In the genomic region with DNA sequence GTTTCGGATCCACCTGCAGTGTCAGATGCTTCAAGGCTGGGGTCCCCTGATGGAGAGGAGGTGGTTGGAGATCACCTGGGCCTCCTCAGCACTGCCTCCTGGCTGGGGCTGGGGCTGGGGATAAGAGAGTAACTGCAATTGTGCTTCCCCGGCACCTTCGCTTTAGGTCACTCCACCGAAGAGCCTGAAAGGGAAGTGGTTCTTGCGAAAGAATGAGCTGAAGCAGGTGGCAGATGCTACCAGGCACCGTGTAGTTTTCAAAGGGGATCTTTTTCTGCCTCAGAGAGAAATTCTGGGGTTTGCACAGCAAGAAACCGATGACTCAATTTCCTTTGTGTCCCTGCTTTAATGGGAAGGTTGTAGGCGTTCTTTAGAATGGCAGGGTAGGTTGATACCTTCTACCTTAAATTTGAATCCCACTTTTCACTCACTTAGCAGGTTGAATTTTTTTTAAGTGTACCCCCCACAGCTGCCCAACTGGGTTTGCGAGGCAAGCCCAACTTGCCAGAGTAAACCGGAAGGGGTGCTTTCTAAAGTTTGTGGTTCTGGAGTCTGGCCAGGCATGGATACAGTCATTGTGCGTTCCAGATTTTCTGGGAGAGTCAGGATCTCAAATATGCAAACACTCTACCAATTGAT, we compare ENCODE assay signal across 8 cellular contexts. TPM values are rescaled to one million over a fixed set of nuclear protein-coding genes. Genes with fewer than 3 reads are reported as not detected.
DNase-seq lines count a peak whose midpoint lies in the region; ATAC-seq and TF ChIP-seq lines count a peak whose summit lies in the region.

No MANE protein-coding gene starts in this region.

- H3K27ac ChIP-seq in HCT116 (ENCODE audit: low read depth, low read length) (peak overlapping the region; percentile 97), foreskin keratinocyte (peak overlapping the region; percentile 29), right cardiac atrium (ENCODE audit: low read length) (no peak overlapping the region)

- POLR2A ChIA-PET in HCT116 (lab: Charles Lee), result interaction anchor here (1.1 to 1.5 kb wide), 2 partner anchors 135 to 138 kb away, joined by 3 read pairs; no protein-coding TSS in a partner anchor

- H3K79me2 ChIP-seq in HCT116 (ENCODE audit: insufficient read depth, low read length), result peaks cover 99% of the 10 kb centered on the region

- DNase-seq in GM12865 (ENCODE audit: low read depth), result peak; percentile 92
- no peak for DNase-seq in HCT116 (ENCODE audit: low read depth, low spot score)
- peak; percentile 80 for DNase-seq in MG63
- DNase-seq in activated CD8-positive, alpha-beta memory T cell treated with anti-CD3 and anti-CD28 coated beads, Interleukin-2, amount 50 U/mL, for 4 hours, result peak; percentile 55
- peak; percentile 74 to 84 for DNase-seq in foreskin keratinocyte
- DNase-seq in superior temporal gyrus (ENCODE audit: extremely low spot score), result peak; percentile 22
- no peak for DNase-seq in NCI-H2196 (lab: John Stamatoyannopoulos, UW; ENCODE audit: unreplicated experiment)
- DNase-seq in right cardiac atrium, result no peak

- no peak for TF ChIP-seq RAD21 in HCT116 (IDR thresholded peaks at IDR 0.05; ENCODE audit: low read depth)

- 66% methylated on average over 11 of the region's 11 CpGs for WGBS in right cardiac atrium

- H3K4me3 ChIP-seq in GM12865 (ENCODE audit: low read depth, low read length) (peak overlapping the region; percentile 34), HCT116 (replicated peaks in 1 of 2; ENCODE audit: low read depth in 1 of 2, low read length in 2 of 2) (peak overlapping the region; percentile 19 to 44; a peak in 3 of 4 replicates), MG63 (peak overlapping the region; percentile 97), right cardiac atrium (ENCODE audit: low read length) (no peak overlapping the region)

- intact Hi-C loops in HCT116 (cut with micrococcal nuclease) (loop anchor here (5.0 kb wide), 2 partner anchors 62 to 248 kb away; no protein-coding TSS in a partner anchor), right cardiac atrium (cut with DNase I) (no loop called here)

- no peaks in the 10 kb centered on the region for H3K9me2 ChIP-seq in HCT116 (ENCODE audit: insufficient read depth)

- peaks cover 14% of the 10 kb centered on the region; the same call in 1 of the 2 replicates for H4K20me1 ChIP-seq in HCT116 (ENCODE audit: insufficient read depth)

- peak; percentile 44 for ATAC-seq in HCT116
- peak; percentile 48 for ATAC-seq in foreskin keratinocyte
- no peak for ATAC-seq in right cardiac atrium

- no peak for TF ChIP-seq POLR2A in HCT116 (IDR thresholded peaks at IDR 0.05; ENCODE audit: borderline replicate concordance, extremely low read depth, insufficient read depth, insufficient read length)

- no peak overlapping the region for H2AFZ ChIP-seq in HCT116 (ENCODE audit: low read depth, low read length, poor library complexity, severe bottlenecking)

- H3K9me3 ChIP-seq in HCT116 (ENCODE audit: control insufficient read depth in 1 of 2, insufficient read depth in 1 of 2, low read depth in 1 of 2, low read length in 2 of 2), result no peaks in the 10 kb centered on the region
- no peaks in the 10 kb centered on the region for H3K9me3 ChIP-seq in MG63
- H3K9me3 ChIP-seq in right cardiac atrium (ENCODE audit: control insufficient read depth, low read length), result no peaks in the 10 kb centered on the region

- no peak for TF ChIP-seq CTCF in GM12865 (IDR thresholded peaks at IDR 0.05; ENCODE audit: insufficient read depth, low read depth, low read length, missing control alignments)
- TF ChIP-seq CTCF in HCT116 (IDR thresholded peaks at IDR 0.05 in 2 of 3, conservative IDR thresholded peaks at IDR 0.05 in 1 of 3; ENCODE audit: borderline replicate concordance in 1 of 3, insufficient read depth in 1 of 3, low read depth in 2 of 3, low read length in 2 of 3), result no peak
- peak; percentile 30 for TF ChIP-seq CTCF in foreskin keratinocyte (conservative IDR thresholded peaks at IDR 0.05)

- RAD21 ChIA-PET in HCT116 (lab: Charles Lee; ENCODE audit: low non-redundant PET in 1 of 2, low total read pairs in 2 of 2, uncharacterized antibody in 2 of 2, unreplicated experiment in 2 of 2), result no interaction called here

- H3K9ac ChIP-seq in HCT116 (ENCODE audit: low read length), result peak overlapping the region; percentile 55

- peak overlapping the region; percentile 99 for H3K4me2 ChIP-seq in HCT116 (ENCODE audit: low read length)

- H3K27me3 ChIP-seq in HCT116 (ENCODE audit: insufficient read depth, low read length), result no peaks in the 10 kb centered on the region
- H3K27me3 ChIP-seq in MG63, result no peaks in the 10 kb centered on the region
- H3K27me3 ChIP-seq in foreskin keratinocyte, result no peaks in the 10 kb centered on the region
- H3K27me3 ChIP-seq in right cardiac atrium (ENCODE audit: control insufficient read depth, insufficient read depth), result no peaks in the 10 kb centered on the region

- CTCF ChIA-PET in HCT116 (lab: Charles Lee), result no interaction called here

- BruUV-seq in HCT116 (replicated peaks; lab: Mats Ljungman, UMichigan), result no TSS peak

- peaks cover 9 to 23% of the 10 kb centered on the region in 2 experiments; a peak in 3 of 4 replicates for H3K36me3 ChIP-seq in HCT116 (ENCODE audit: control insufficient read depth in 1 of 2, insufficient read depth in 2 of 2, low read length in 2 of 2)
- peaks cover 99% of the 10 kb centered on the region for H3K36me3 ChIP-seq in MG63

- H3K4me1 ChIP-seq in HCT116 (ENCODE audit: control insufficient read depth in 1 of 2, insufficient read depth in 2 of 2, low read length in 2 of 2) (peaks cover 68 to 90% of the 10 kb centered on the region in 2 experiments), foreskin keratinocyte (peaks cover 43% of the 10 kb centered on the region), right cardiac atrium (ENCODE audit: control insufficient read depth, insufficient read depth, low read length) (peaks cover 6% of the 10 kb centered on the region)

TF ChIP-seq in HCT116, 20 proteins besides CTCF, POLR2A, EP300 and RAD21:
- TF ChIP-seq, protein P1, sequence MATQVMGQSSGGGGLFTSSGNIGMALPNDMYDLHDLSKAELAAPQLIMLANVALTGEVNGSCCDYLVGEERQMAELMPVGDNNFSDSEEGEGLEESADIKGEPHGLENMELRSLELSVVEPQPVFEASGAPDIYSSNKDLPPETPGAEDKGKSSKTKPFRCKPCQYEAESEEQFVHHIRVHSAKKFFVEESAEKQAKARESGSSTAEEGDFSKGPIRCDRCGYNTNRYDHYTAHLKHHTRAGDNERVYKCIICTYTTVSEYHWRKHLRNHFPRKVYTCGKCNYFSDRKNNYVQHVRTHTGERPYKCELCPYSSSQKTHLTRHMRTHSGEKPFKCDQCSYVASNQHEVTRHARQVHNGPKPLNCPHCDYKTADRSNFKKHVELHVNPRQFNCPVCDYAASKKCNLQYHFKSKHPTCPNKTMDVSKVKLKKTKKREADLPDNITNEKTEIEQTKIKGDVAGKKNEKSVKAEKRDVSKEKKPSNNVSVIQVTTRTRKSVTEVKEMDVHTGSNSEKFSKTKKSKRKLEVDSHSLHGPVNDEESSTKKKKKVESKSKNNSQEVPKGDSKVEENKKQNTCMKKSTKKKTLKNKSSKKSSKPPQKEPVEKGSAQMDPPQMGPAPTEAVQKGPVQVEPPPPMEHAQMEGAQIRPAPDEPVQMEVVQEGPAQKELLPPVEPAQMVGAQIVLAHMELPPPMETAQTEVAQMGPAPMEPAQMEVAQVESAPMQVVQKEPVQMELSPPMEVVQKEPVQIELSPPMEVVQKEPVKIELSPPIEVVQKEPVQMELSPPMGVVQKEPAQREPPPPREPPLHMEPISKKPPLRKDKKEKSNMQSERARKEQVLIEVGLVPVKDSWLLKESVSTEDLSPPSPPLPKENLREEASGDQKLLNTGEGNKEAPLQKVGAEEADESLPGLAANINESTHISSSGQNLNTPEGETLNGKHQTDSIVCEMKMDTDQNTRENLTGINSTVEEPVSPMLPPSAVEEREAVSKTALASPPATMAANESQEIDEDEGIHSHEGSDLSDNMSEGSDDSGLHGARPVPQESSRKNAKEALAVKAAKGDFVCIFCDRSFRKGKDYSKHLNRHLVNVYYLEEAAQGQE (IDR thresholded peaks at IDR 0.05; ENCODE audit: low read depth), result no peak
- no peak for TF ChIP-seq ELF1 (IDR thresholded peaks at IDR 0.05; ENCODE audit: borderline replicate concordance, low read depth)
- TF ChIP-seq POLR2AphosphoS5 (IDR thresholded peaks at IDR 0.05; ENCODE audit: low read depth, low read length), result peak; percentile 38; the same call in 1 of the 2 replicates

RNA-seq across cellular contexts. Expression of a gene that starts 5.3 kb away (rescaled TPM):
- total RNA-seq in HCT116 (2021; ENCODE audit: unreplicated experiment) (742 TPM), foreskin keratinocyte (1,058 and 1,283 TPM in 2 replicates), right cardiac atrium (10 to 100 TPM; 20.9 to 50.7 (median 40.9) TPM)
- polyA plus RNA-seq in HCT116 (2012), result 668 and 736 TPM in 2 replicates
- 1,423 and 1,833 TPM in 2 replicates for total RNA-seq in MG63 (2014; rRNA removed; shearing (Covaris generic); ENCODE audit: low replicate concordance)
- polyA plus RNA-seq in foreskin keratinocyte (489 and 531 TPM in 2 replicates), right cardiac atrium (7.5 TPM)

Comparison
In these comparisons a context has a peak if more than half of its experiments do, and no peak if none do; other contexts are left out.
1. DNase-seq: peak in GM12865 (single experiment), MG63 (single experiment), activated CD8-positive, alpha-beta memory T cell treated with anti-CD3 and anti-CD28 coated beads, Interleukin-2, amount 50 U/mL, for 4 hours (single experiment), foreskin keratinocyte (2 of 2) and superior temporal gyrus (single experiment); none in HCT116 (single experiment), NCI-H2196 (single experiment) and right cardiac atrium (0 of 3).
2. ATAC-seq: peak in HCT116 (single experiment) and foreskin keratinocyte (single experiment); none in right cardiac atrium (0 of 2).
3. RNA of a gene that starts 5.3 kb away (total RNA-seq): 1,423 to 1,833 TPM in MG63, 1,058 to 1,283 TPM in foreskin keratinocyte and 742 TPM in HCT116 (single experiment); 20.9 to 50.7 TPM in right cardiac atrium; every median in the first group is over 10 times any median in the second.